8 cellular contexts compared by ENCODE assay signal in genomic region chr12:128069359-128069997, GRCh38.
DNase-seq lines count a peak whose midpoint lies in the region; ATAC-seq and TF ChIP-seq lines count a peak whose summit lies in the region.

No MANE protein-coding gene starts in this region.

- H3K36me3 Mint-ChIP-seq in CD8-positive, alpha-beta T cell, result no peaks in the 10 kb centered on the region

- H3K9me3 ChIP-seq in CD8-positive, alpha-beta T cell (ENCODE audit: low read length), result no peaks in the 10 kb centered on the region
- H3K9me3 ChIP-seq in NT2/D1 (ENCODE audit: insufficient read depth, low read length) (no peaks in the 10 kb centered on the region), colonic mucosa (no peaks in the 10 kb centered on the region)

- H3K36me3 ChIP-seq in CD8-positive, alpha-beta T cell (ENCODE audit: insufficient read depth, low read length), result no peaks in the 10 kb centered on the region
- no peaks in the 10 kb centered on the region for H3K36me3 ChIP-seq in NT2/D1 (ENCODE audit: insufficient read depth, insufficient read length, low read length)
- no peaks in the 10 kb centered on the region for H3K36me3 ChIP-seq in colonic mucosa

- no peak overlapping the region for H3K4me3 ChIP-seq in CD8-positive, alpha-beta T cell (ENCODE audit: low read depth, low read length)
- H3K4me3 ChIP-seq in NT2/D1 (ENCODE audit: insufficient read length, low read depth) (no peak overlapping the region), colonic mucosa (no peak overlapping the region)

- TF ChIP-seq CTCF in CD8-positive, alpha-beta T cell (IDR thresholded peaks at IDR 0.05), result peak; percentile 22
- TF ChIP-seq CTCF in GM13977 (IDR thresholded peaks at IDR 0.05; ENCODE audit: extremely low read depth, insufficient read depth, missing control alignments) (peak; percentile 71), colonic mucosa (IDR thresholded peaks at IDR 0.05) (peak; percentile 60)

- H3K4me1 Mint-ChIP-seq in CD8-positive, alpha-beta T cell (ENCODE audit: low read depth), result no peaks in the 10 kb centered on the region

- no peaks in the 10 kb centered on the region for H3K9me3 Mint-ChIP-seq in CD8-positive, alpha-beta T cell

- no peaks in the 10 kb centered on the region for H3K27me3 ChIP-seq in CD8-positive, alpha-beta T cell (ENCODE audit: insufficient read depth, low read length)
- H3K27me3 ChIP-seq in NT2/D1 (ENCODE audit: insufficient read depth, insufficient read length) (no peaks in the 10 kb centered on the region), colonic mucosa (no peaks in the 10 kb centered on the region)

- POLR2A ChIA-PET in CD8-positive, alpha-beta T cell (lab: Charles Lee), result no interaction called here

- in situ Hi-C loops in GM13977 (cut with MboI; ENCODE audit: low pct_unique_long_range_greater_than_20kb, low sequenced_read_pairs, unreplicated experiment), result no loop called here

- no peak overlapping the region for H3K27ac Mint-ChIP-seq in CD8-positive, alpha-beta T cell

- H3K27me3 Mint-ChIP-seq in CD8-positive, alpha-beta T cell (ENCODE audit: low read depth), result no peaks in the 10 kb centered on the region

- no peak for ATAC-seq in CD8-positive, alpha-beta T cell
- ATAC-seq in HG03378 (IDR thresholded peaks at IDR 0.05; ENCODE audit: unreplicated experiment) (peak; percentile 72), GM19328 (IDR thresholded peaks at IDR 0.05; ENCODE audit: unreplicated experiment) (no peak), GM18517 (IDR thresholded peaks at IDR 0.05; ENCODE audit: unreplicated experiment) (no peak)

- no peak overlapping the region for H3K4me3 Mint-ChIP-seq in CD8-positive, alpha-beta T cell

- H3K9ac ChIP-seq in NT2/D1 (ENCODE audit: insufficient read length, low read depth), result no peak overlapping the region
- H3K9ac ChIP-seq in colonic mucosa (ENCODE audit: low read depth in 2 of 2, low read length in 2 of 2), result no peak overlapping the region

- no peaks in the 10 kb centered on the region for H3K4me1 ChIP-seq in CD8-positive, alpha-beta T cell (ENCODE audit: insufficient read depth, low read length)
- H3K4me1 ChIP-seq in NT2/D1 (ENCODE audit: insufficient read depth, insufficient read length), result no peaks in the 10 kb centered on the region
- H3K4me1 ChIP-seq in colonic mucosa, result no peaks in the 10 kb centered on the region

- intact Hi-C loops in CD8-positive, alpha-beta T cell (cut with DNase I, micrococcal nuclease), result no loop called here
- intact Hi-C loops in colonic mucosa (cut with DNase I), result loop anchor here (10.0 kb wide), 1 partner anchor 395 kb away; no protein-coding TSS in a partner anchor

- DNase-seq in CD8-positive, alpha-beta T cell, result no peak
- DNase-seq in GM13977 (ENCODE audit: low spot score) (peak; percentile 36), NT2/D1 (ENCODE audit: low read depth, low spot score) (peak; percentile 68), colonic mucosa (peak; percentile 50), mucosa of gallbladder (ENCODE audit: low spot score) (peak; percentile 34)

- no peak overlapping the region for H3K27ac ChIP-seq in CD8-positive, alpha-beta T cell (ENCODE audit: low read depth, low read length)
- no peak overlapping the region for H3K27ac ChIP-seq in colonic mucosa

- CTCF ChIA-PET in CD8-positive, alpha-beta T cell (lab: Charles Lee), result no interaction called here

Comparison
In these comparisons a context has a peak if more than half of its experiments do, and no peak if none do; other contexts are left out.
1. DNase-seq: peak in GM13977 (single experiment), NT2/D1 (single experiment), colonic mucosa (single experiment) and mucosa of gallbladder (single experiment); none in CD8-positive, alpha-beta T cell (0 of 7).
2. Peak in every context shown above with its lines, with median percentiles within 50 percentile points of each other: CTCF ChIP-seq.